In the genomic region with DNA sequence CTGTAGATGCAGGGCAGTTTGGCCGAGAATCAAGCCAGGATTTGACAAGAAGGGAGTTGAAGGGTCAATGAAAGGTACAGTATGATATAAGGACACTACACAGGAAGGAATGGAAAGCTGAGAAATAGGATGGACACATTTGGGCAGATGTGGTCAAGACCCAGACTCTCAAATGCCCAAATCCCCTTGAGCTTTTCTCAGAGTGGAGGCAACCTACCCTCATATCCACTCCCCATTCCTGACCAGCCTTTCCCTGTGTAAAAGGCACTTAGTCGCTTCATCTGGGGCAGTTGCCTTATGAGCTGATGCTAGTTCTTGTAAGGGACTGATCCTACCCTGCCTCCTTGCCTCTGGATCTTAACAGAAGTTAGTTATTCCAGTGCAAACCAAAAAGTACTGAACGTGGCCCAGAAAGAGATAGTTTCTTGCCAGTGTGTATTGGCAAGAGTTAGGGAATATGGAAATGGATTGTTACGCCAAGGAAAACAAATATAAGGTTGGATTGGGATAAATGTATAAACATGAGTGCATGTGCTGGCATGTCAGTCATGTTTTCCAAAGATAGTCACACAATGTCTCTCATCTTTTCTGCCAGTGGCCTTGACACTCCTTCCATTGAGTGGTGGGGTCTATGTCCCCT, we compare ENCODE assay signal across 25 cellular contexts.
"Had no signal": no experiment of that assay in that cellular context is flagged by ENCODE, and none has a peak within 500 bp of the region (broad histone marks: within the 10 kb centered on the region; RNA-seq: fewer than 3 reads in every experiment).

No MANE protein-coding gene starts in this region.

- H3K9me3 Mint-ChIP-seq: activated CD8-positive, alpha-beta T cell treated with anti-CD3 and anti-CD28 coated beads for 36 hours; activated naive CD8-positive, alpha-beta T cell treated with anti-CD3 and anti-CD28 coated beads, Interleukin-2, amount 10 ng/mL, durations not matched to agents 7 days and 5 days; activated T-helper 2 cell treated with anti-CD3 and anti-CD28 coated beads, Interferon-gamma antibody, Interleukin-2, Interleukin-4, amounts not matched to agents 10 μg/mL and 5 μg/mL and 100 μg/mL, durations not matched to agents 14 hours and 24 hours and 36 hours had no signal

- DNase-seq: activated CD4-positive, alpha-beta T cell treated with anti-CD3 and anti-CD28 coated beads for 4 hours; activated CD8-positive, alpha-beta memory T cell treated with anti-CD3 and anti-CD28 coated beads, Interleukin-2, amount 50 U/mL, for 4 hours; activated CD8-positive, alpha-beta T cell treated with anti-CD3 and anti-CD28 coated beads for 36 hours; activated naive CD4-positive, alpha-beta T cell treated with anti-CD3 and anti-CD28 coated beads, Interleukin-2, amount 50 U/mL, for 16 hours; activated naive CD8-positive, alpha-beta T cell treated with anti-CD3 and anti-CD28 coated beads, Interleukin-2, amount 10 ng/mL, durations not matched to agents 7 days and 5 days; activated T-cell treated with anti-CD3 and anti-CD28 coated beads, Interleukin-2, amount 50 U/mL, for 72 hours; adrenal gland; anterior cingulate cortex; caudate nucleus; Kasumi-1; KBM-7; MV-4-11; NCI-H1092 treated with DMSO at 0.1 percent for 48 hours; NCI-H1436; NCI-H1694 treated with DMSO at 0.1 percent for 48 hours; NCI-H2029 treated with DMSO at 0.1 percent for 48 hours; NCI-H446; NCI-H524; Peyer's patch; SHP77; T-helper 2 cell had no signal

- H3K27me3 ChIP-seq: adrenal gland, breast epithelium, Peyer's patch had no signal

- ATAC-seq: activated CD4-positive, CD25-positive, alpha-beta regulatory T cell treated with anti-CD3 and anti-CD28 coated beads, Interleukin-2, amount 50 U/mL, for 24 hours; activated CD8-positive, alpha-beta T cell treated with anti-CD3 and anti-CD28 coated beads for 36 hours; activated T-cell treated with anti-CD3 and anti-CD28 coated beads, Interleukin-2, amount 50 U/mL, for 72 hours had no signal

- H3K4me3 Mint-ChIP-seq: activated CD8-positive, alpha-beta T cell treated with anti-CD3 and anti-CD28 coated beads for 36 hours; activated naive CD8-positive, alpha-beta T cell treated with anti-CD3 and anti-CD28 coated beads, Interleukin-2, amount 10 ng/mL, durations not matched to agents 7 days and 5 days; activated T-cell treated with anti-CD3 and anti-CD28 coated beads, Interleukin-2, amount 50 U/mL, for 72 hours had no signal

- H3K27ac Mint-ChIP-seq: activated CD8-positive, alpha-beta T cell treated with anti-CD3 and anti-CD28 coated beads for 36 hours; activated naive CD8-positive, alpha-beta T cell treated with anti-CD3 and anti-CD28 coated beads, Interleukin-2, amount 10 ng/mL, durations not matched to agents 7 days and 5 days; activated T-cell treated with anti-CD3 and anti-CD28 coated beads, Interleukin-2, amount 50 U/mL, for 72 hours; activated T-helper 2 cell treated with anti-CD3 and anti-CD28 coated beads, Interferon-gamma antibody, Interleukin-2, Interleukin-4, amounts not matched to agents 10 μg/mL and 5 μg/mL and 100 μg/mL, durations not matched to agents 14 hours and 24 hours and 36 hours had no signal

- H3K9me3 ChIP-seq: adrenal gland, Peyer's patch had no signal

- H3K27ac ChIP-seq: adrenal gland, breast epithelium, Peyer's patch, RWPE1 had no signal

- H3K27me3 Mint-ChIP-seq: activated CD8-positive, alpha-beta T cell treated with anti-CD3 and anti-CD28 coated beads for 36 hours; activated naive CD8-positive, alpha-beta T cell treated with anti-CD3 and anti-CD28 coated beads, Interleukin-2, amount 10 ng/mL, durations not matched to agents 7 days and 5 days had no signal

- H3K36me3 ChIP-seq: adrenal gland, breast epithelium, Peyer's patch had no signal

- H3K4me3 ChIP-seq: adrenal gland, breast epithelium, Peyer's patch had no signal
